ENCODE assay signal across 1 cellular context in the genomic region with DNA sequence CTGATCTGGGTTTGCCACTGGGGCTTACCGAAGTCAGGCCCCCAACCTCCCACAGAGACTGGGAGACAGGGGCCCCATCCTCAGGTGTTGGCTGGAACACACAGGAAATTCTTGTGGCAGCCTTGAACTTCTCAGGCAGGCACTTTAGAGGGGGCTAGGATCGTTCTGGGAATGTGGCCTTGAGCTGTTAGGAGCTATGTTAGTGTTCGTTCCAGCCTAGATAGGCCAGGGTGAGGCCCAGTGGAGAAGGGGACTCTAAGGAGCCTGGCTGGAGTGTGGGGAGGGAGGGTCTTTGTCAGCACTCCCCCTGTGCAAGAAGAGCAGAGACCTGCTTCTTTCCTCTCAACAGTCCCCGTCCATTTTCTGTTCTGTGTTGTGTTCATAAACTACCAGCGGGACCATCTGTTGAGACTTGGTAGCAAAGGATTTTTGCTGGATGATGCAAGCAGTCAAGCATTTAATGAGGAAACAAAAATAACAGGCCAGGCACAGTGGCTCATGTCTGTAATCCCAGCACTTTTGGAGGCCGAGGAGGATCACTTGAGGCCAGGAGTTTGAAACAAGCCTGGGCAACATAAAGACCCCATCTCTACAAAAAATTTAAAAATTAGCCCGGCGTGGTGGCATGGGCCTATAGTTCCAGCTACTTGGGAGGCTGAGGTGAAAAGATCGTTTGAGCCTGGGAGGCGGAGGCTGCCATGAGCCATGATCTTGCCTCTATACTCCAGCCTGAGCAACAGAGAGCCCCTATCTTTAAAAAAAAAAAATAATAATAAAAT.
TF ChIP-seq lines count a peak whose summit lies in the region.

No MANE protein-coding gene starts in this region.

TF ChIP-seq in HepG2, 621 proteins besides CTCF, POLR2A, EP300 and RAD21 (continued from another document and continues in another):
- TF ChIP-seq, protein P1, sequence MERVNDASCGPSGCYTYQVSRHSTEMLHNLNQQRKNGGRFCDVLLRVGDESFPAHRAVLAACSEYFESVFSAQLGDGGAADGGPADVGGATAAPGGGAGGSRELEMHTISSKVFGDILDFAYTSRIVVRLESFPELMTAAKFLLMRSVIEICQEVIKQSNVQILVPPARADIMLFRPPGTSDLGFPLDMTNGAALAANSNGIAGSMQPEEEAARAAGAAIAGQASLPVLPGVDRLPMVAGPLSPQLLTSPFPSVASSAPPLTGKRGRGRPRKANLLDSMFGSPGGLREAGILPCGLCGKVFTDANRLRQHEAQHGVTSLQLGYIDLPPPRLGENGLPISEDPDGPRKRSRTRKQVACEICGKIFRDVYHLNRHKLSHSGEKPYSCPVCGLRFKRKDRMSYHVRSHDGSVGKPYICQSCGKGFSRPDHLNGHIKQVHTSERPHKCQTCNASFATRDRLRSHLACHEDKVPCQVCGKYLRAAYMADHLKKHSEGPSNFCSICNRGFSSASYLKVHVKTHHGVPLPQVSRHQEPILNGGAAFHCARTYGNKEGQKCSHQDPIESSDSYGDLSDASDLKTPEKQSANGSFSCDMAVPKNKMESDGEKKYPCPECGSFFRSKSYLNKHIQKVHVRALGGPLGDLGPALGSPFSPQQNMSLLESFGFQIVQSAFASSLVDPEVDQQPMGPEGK (CRISPR knock-in tag; IDR thresholded peaks at IDR 0.05), result peak; percentile 72; the same call in 1 of the 2 replicates
- TF ChIP-seq, protein P2, sequence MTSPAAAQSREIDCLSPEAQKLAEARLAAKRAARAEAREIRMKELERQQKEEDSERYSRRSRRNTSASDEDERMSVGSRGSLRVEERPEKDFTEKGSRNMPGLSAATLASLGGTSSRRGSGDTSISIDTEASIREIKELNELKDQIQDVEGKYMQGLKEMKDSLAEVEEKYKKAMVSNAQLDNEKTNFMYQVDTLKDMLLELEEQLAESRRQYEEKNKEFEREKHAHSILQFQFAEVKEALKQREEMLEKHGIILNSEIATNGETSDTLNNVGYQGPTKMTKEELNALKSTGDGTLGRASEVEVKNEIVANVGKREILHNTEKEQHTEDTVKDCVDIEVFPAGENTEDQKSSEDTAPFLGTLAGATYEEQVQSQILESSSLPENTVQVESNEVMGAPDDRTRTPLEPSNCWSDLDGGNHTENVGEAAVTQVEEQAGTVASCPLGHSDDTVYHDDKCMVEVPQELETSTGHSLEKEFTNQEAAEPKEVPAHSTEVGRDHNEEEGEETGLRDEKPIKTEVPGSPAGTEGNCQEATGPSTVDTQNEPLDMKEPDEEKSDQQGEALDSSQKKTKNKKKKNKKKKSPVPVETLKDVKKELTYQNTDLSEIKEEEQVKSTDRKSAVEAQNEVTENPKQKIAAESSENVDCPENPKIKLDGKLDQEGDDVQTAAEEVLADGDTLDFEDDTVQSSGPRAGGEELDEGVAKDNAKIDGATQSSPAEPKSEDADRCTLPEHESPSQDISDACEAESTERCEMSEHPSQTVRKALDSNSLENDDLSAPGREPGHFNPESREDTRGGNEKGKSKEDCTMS (CRISPR knock-in tag; conservative IDR thresholded peaks at IDR 0.05), result no peak
- TF ChIP-seq, protein P3, sequence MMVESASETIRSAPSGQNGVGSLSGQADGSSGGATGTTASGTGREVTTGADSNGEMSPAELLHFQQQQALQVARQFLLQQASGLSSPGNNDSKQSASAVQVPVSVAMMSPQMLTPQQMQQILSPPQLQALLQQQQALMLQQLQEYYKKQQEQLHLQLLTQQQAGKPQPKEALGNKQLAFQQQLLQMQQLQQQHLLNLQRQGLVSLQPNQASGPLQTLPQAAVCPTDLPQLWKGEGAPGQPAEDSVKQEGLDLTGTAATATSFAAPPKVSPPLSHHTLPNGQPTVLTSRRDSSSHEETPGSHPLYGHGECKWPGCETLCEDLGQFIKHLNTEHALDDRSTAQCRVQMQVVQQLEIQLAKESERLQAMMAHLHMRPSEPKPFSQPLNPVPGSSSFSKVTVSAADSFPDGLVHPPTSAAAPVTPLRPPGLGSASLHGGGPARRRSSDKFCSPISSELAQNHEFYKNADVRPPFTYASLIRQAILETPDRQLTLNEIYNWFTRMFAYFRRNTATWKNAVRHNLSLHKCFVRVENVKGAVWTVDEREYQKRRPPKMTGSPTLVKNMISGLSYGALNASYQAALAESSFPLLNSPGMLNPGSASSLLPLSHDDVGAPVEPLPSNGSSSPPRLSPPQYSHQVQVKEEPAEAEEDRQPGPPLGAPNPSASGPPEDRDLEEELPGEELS (CRISPR knock-in tag; IDR thresholded peaks at IDR 0.05), result peak; percentile 50; the same call in 1 of the 2 replicates
- TF ChIP-seq ARID2 (CRISPR knock-in tag; IDR thresholded peaks at IDR 0.05; ENCODE audit: borderline replicate concordance) (no peak), POLR2G (IDR thresholded peaks at IDR 0.05; ENCODE audit: low read depth, low read length) (0 out of 2 replicates have a peak, but pooled peaks have one; percentile 29), ZFP82 (CRISPR knock-in tag; IDR thresholded peaks at IDR 0.05; ENCODE audit: borderline replicate concordance) (0 out of 2 replicates have a peak, but pooled peaks have one; percentile 17), PRMT3 (CRISPR knock-in tag; IDR thresholded peaks at IDR 0.05; ENCODE audit: borderline replicate concordance, low read depth) (no peak), PAF1 (CRISPR knock-in tag; IDR thresholded peaks at IDR 0.05) (no peak), FOSL2 (CRISPR knock-in tag; IDR thresholded peaks at IDR 0.05) (no peak; the same call in 1 of the 2 replicates), MXD4 (CRISPR knock-in tag; IDR thresholded peaks at IDR 0.05) (no peak), AGO1 (IDR thresholded peaks at IDR 0.05; ENCODE audit: low read depth, low read length, poor library complexity, severe bottlenecking) (no peak), ZNF570 (CRISPR knock-in tag; IDR thresholded peaks at IDR 0.05; ENCODE audit: borderline replicate concordance) (no peak), KDM1A (CRISPR knock-in tag; IDR thresholded peaks at IDR 0.05) (no peak), ARNT2 (CRISPR knock-in tag; IDR thresholded peaks at IDR 0.05; ENCODE audit: low read depth) (0 out of 2 replicates have a peak, but pooled peaks have one; percentile 17), ZFP1 (CRISPR knock-in tag; IDR thresholded peaks at IDR 0.05) (no peak), ZNF614 (CRISPR knock-in tag; IDR thresholded peaks at IDR 0.05; ENCODE audit: borderline replicate concordance) (no peak), FOXM1 (CRISPR knock-in tag; IDR thresholded peaks at IDR 0.05) (no peak), ZSCAN20 (CRISPR knock-in tag; IDR thresholded peaks at IDR 0.05; ENCODE audit: borderline replicate concordance) (no peak), ZSCAN31 (CRISPR knock-in tag; IDR thresholded peaks at IDR 0.05; ENCODE audit: low read depth) (0 out of 2 replicates have a peak, but pooled peaks have one; percentile 11), ZNF850 (CRISPR knock-in tag; conservative IDR thresholded peaks at IDR 0.05) (no peak), ZBTB7B (CRISPR knock-in tag; IDR thresholded peaks at IDR 0.05) (peak; percentile 65), ZNF264 (CRISPR knock-in tag; IDR thresholded peaks at IDR 0.05) (0 out of 2 replicates have a peak, but pooled peaks have one; percentile 24), WIZ (CRISPR knock-in tag; IDR thresholded peaks at IDR 0.05) (no peak), ZNF556 (CRISPR knock-in tag; IDR thresholded peaks at IDR 0.05; ENCODE audit: borderline replicate concordance) (no peak), NCOA2 (CRISPR knock-in tag; IDR thresholded peaks at IDR 0.05) (peak; percentile 54), ZSCAN21 (CRISPR knock-in tag; IDR thresholded peaks at IDR 0.05; ENCODE audit: borderline replicate concordance) (peak; percentile 51; the same call in 1 of the 2 replicates), ZNF335 (CRISPR knock-in tag; IDR thresholded peaks at IDR 0.05) (peak; percentile 96), ZFP37 (CRISPR knock-in tag; IDR thresholded peaks at IDR 0.05; ENCODE audit: borderline replicate concordance) (no peak)
- TF ChIP-seq, protein P4, sequence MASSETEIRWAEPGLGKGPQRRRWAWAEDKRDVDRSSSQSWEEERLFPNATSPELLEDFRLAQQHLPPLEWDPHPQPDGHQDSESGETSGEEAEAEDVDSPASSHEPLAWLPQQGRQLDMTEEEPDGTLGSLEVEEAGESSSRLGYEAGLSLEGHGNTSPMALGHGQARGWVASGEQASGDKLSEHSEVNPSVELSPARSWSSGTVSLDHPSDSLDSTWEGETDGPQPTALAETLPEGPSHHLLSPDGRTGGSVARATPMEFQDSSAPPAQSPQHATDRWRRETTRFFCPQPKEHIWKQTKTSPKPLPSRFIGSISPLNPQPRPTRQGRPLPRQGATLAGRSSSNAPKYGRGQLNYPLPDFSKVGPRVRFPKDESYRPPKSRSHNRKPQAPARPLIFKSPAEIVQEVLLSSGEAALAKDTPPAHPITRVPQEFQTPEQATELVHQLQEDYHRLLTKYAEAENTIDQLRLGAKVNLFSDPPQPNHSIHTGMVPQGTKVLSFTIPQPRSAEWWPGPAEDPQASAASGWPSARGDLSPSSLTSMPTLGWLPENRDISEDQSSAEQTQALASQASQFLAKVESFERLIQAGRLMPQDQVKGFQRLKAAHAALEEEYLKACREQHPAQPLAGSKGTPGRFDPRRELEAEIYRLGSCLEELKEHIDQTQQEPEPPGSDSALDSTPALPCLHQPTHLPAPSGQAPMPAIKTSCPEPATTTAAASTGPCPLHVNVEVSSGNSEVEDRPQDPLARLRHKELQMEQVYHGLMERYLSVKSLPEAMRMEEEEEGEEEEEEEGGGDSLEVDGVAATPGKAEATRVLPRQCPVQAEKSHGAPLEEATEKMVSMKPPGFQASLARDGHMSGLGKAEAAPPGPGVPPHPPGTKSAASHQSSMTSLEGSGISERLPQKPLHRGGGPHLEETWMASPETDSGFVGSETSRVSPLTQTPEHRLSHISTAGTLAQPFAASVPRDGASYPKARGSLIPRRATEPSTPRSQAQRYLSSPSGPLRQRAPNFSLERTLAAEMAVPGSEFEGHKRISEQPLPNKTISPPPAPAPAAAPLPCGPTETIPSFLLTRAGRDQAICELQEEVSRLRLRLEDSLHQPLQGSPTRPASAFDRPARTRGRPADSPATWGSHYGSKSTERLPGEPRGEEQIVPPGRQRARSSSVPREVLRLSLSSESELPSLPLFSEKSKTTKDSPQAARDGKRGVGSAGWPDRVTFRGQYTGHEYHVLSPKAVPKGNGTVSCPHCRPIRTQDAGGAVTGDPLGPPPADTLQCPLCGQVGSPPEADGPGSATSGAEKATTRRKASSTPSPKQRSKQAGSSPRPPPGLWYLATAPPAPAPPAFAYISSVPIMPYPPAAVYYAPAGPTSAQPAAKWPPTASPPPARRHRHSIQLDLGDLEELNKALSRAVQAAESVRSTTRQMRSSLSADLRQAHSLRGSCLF (CRISPR knock-in tag; IDR thresholded peaks at IDR 0.05; ENCODE audit: borderline replicate concordance), result no peak
- TF ChIP-seq, protein P5, sequence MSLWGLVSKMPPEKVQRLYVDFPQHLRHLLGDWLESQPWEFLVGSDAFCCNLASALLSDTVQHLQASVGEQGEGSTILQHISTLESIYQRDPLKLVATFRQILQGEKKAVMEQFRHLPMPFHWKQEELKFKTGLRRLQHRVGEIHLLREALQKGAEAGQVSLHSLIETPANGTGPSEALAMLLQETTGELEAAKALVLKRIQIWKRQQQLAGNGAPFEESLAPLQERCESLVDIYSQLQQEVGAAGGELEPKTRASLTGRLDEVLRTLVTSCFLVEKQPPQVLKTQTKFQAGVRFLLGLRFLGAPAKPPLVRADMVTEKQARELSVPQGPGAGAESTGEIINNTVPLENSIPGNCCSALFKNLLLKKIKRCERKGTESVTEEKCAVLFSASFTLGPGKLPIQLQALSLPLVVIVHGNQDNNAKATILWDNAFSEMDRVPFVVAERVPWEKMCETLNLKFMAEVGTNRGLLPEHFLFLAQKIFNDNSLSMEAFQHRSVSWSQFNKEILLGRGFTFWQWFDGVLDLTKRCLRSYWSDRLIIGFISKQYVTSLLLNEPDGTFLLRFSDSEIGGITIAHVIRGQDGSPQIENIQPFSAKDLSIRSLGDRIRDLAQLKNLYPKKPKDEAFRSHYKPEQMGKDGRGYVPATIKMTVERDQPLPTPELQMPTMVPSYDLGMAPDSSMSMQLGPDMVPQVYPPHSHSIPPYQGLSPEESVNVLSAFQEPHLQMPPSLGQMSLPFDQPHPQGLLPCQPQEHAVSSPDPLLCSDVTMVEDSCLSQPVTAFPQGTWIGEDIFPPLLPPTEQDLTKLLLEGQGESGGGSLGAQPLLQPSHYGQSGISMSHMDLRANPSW (CRISPR knock-in tag; IDR thresholded peaks at IDR 0.05; ENCODE audit: borderline replicate concordance), result no peak
- TF ChIP-seq, protein P6, sequence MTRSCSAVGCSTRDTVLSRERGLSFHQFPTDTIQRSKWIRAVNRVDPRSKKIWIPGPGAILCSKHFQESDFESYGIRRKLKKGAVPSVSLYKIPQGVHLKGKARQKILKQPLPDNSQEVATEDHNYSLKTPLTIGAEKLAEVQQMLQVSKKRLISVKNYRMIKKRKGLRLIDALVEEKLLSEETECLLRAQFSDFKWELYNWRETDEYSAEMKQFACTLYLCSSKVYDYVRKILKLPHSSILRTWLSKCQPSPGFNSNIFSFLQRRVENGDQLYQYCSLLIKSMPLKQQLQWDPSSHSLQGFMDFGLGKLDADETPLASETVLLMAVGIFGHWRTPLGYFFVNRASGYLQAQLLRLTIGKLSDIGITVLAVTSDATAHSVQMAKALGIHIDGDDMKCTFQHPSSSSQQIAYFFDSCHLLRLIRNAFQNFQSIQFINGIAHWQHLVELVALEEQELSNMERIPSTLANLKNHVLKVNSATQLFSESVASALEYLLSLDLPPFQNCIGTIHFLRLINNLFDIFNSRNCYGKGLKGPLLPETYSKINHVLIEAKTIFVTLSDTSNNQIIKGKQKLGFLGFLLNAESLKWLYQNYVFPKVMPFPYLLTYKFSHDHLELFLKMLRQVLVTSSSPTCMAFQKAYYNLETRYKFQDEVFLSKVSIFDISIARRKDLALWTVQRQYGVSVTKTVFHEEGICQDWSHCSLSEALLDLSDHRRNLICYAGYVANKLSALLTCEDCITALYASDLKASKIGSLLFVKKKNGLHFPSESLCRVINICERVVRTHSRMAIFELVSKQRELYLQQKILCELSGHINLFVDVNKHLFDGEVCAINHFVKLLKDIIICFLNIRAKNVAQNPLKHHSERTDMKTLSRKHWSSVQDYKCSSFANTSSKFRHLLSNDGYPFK (CRISPR knock-in tag; IDR thresholded peaks at IDR 0.05; ENCODE audit: borderline replicate concordance), result no peak; the same call in 1 of the 2 replicates
